ENCODE assay signal across 14 cellular contexts in genomic region chr11:66846671-66847091, GRCh38. TPM values are rescaled to one million over a fixed set of nuclear protein-coding genes. Genes with fewer than 3 reads are reported as not detected.
A peak's percentile ranks its signal among the peaks of the same experiment; 100 is the strongest.
DNase-seq lines count a peak whose midpoint lies in the region; ATAC-seq, FAIRE-seq and TF ChIP-seq lines count a peak whose summit lies in the region.
"Had no signal": no experiment of that assay in that cellular context is flagged by ENCODE, and none has a peak within 500 bp of the region (broad histone marks: within the 10 kb centered on the region; RNA-seq: fewer than 3 reads in every experiment).

No MANE protein-coding gene starts in this region.

- H3K9me3 Mint-ChIP-seq in natural killer cell: no peaks in the 10 kb centered on the region
- no peaks in the 10 kb centered on the region for H3K9me3 Mint-ChIP-seq in natural killer cell treated with Interleukin-12 subunit alpha and Interleukin-12 subunit beta and Interleukin-15 and Interleukin-18, amount 100 ng/mL, for 72 hours
- H3K9me3 Mint-ChIP-seq: H9 had no signal

- BruUV-seq in K562 (replicated peaks; lab: Mats Ljungman, UMichigan): no TSS peak

- FAIRE-seq in K562 (lab: Jason Lieb, UNC) (no peak), urothelium cell line (lab: Jason Lieb, UNC) (no peak)
- FAIRE-seq: colon had no signal

- no peaks in the 10 kb centered on the region for H3K27me3 Mint-ChIP-seq in natural killer cell (ENCODE audit: low read depth in 2 of 2)
- no peaks in the 10 kb centered on the region for H3K27me3 Mint-ChIP-seq in natural killer cell treated with Interleukin-12 subunit alpha and Interleukin-12 subunit beta and Interleukin-15 and Interleukin-18, amount 100 ng/mL, for 72 hours

- in situ Hi-C loops in K562 (cut with MboI): no loop called here

- H3K4me2 ChIP-seq in K562 (ENCODE audit: insufficient read depth, low read length): no peak overlapping the region

- no peak overlapping the region for H2AFZ ChIP-seq in K562 (ENCODE audit: low read depth, low read length)

- no peak overlapping the region for H3K27ac ChIP-seq in K562 (ENCODE audit: extremely low read depth, low read depth, low read length)
- H3K27ac ChIP-seq in right lobe of liver: no peak overlapping the region
- H3K27ac ChIP-seq: SJSA1, thoracic aorta had no signal

- no peaks in the 10 kb centered on the region for H3K9me1 ChIP-seq in K562 (ENCODE audit: control insufficient read depth, insufficient read depth, low read length)

- peaks cover 39% of the 10 kb centered on the region for H3K79me2 ChIP-seq in K562 (ENCODE audit: control insufficient read depth, insufficient read depth, low read length)

- POLR2A ChIA-PET in K562 (lab: Yijun Ruan, JAX): interaction anchor here (0.6 to 5.3 kb wide), 4 partner anchors 7 to 681 kb away, joined by 3 to 58 read pairs (median 4); no protein-coding TSS in a partner anchor

- H3K9me3 ChIP-seq in K562 (replicated peaks; ENCODE audit: control insufficient read depth, insufficient read depth, low read depth, low read length) (no peaks in the 10 kb centered on the region), right lobe of liver (no peaks in the 10 kb centered on the region)
- H3K9me3 ChIP-seq: SJSA1, thoracic aorta had no signal

- WGBS in K562 (ENCODE audit: insufficient coverage, low coverage, missing lambda C conversion rate): 100% methylated on average over 3 of the region's 4 CpGs
- 73% methylated on average over 2 of the region's 4 CpGs for WGBS in right lobe of liver (ENCODE audit: insufficient coverage, low coverage, low lambda C conversion rate, missing lambda C conversion rate)

- H3K4me1 Mint-ChIP-seq in natural killer cell: peaks cover 15 to 30% of the 10 kb centered on the region in 2 donors
- H3K4me1 Mint-ChIP-seq in natural killer cell treated with Interleukin-12 subunit alpha and Interleukin-12 subunit beta and Interleukin-15 and Interleukin-18, amount 100 ng/mL, for 72 hours (ENCODE audit: low read depth in 2 of 2): peaks cover 21% of the 10 kb centered on the region in 2 donors

- ATAC-seq in natural killer cell (no peak), K562 (no peak), right lobe of liver (no peak), GM21423 (IDR thresholded peaks at IDR 0.05; ENCODE audit: unreplicated experiment) (no peak)
- no peak for ATAC-seq in natural killer cell treated with Interleukin-12 subunit alpha and Interleukin-12 subunit beta and Interleukin-15 and Interleukin-18, amount 100 ng/mL, for 72 hours

- H3K4me3 ChIP-seq in K562 (no peak overlapping the region), right lobe of liver (no peak overlapping the region)
- H3K4me3 ChIP-seq: SJSA1, thoracic aorta had no signal

- TF ChIP-seq EP300 in K562 (IDR thresholded peaks at IDR 0.05; ENCODE audit: low read length): no peak

- H3K36me3 ChIP-seq in K562 (ENCODE audit: control insufficient read depth, insufficient read depth, low read length): peaks cover 55% of the 10 kb centered on the region; the same call in 2 of the 3 replicates
- H3K36me3 ChIP-seq in right lobe of liver: peaks cover 0 to 41% (median 19%) of the 10 kb centered on the region in 4 donors

- DNase-seq in natural killer cell (no peak), K562 (ENCODE audit: extremely low read depth in 1 of 4, low spot score in 3 of 4) (no peak), right lobe of liver (peak in 2 of 3 donors; percentile 27 to 50), urothelium cell line (ENCODE audit: low spot score) (no peak), NCI-H446 (lab: John Stamatoyannopoulos, UW) (no peak), SKM-1 (lab: John Stamatoyannopoulos, UW; ENCODE audit: unreplicated experiment) (no peak)
- no peak for DNase-seq in natural killer cell treated with Interleukin-12 subunit alpha and Interleukin-12 subunit beta and Interleukin-15 and Interleukin-18, amount 100 ng/mL, for 72 hours (ENCODE audit: low spot score)
- DNase-seq: amygdala, H9, MM.1S had no signal

- peak; percentile 34; the same call in 1 of the 2 replicates for TF ChIP-seq POLR2A in K562 (conservative IDR thresholded peaks at IDR 0.05)
- TF ChIP-seq POLR2A in right lobe of liver (IDR thresholded peaks at IDR 0.05): no peak

- H3K36me3 Mint-ChIP-seq in natural killer cell: no peaks in the 10 kb centered on the region
- H3K36me3 Mint-ChIP-seq in natural killer cell treated with Interleukin-12 subunit alpha and Interleukin-12 subunit beta and Interleukin-15 and Interleukin-18, amount 100 ng/mL, for 72 hours: no peaks in the 10 kb centered on the region

- TF ChIP-seq CTCF in natural killer cell (IDR thresholded peaks at IDR 0.05) (no peak), K562 (IDR thresholded peaks at IDR 0.05 in 2 of 3, conservative IDR thresholded peaks at IDR 0.05 in 1 of 3; ENCODE audit: insufficient read depth in 2 of 3, low read depth in 1 of 3, low read length in 3 of 3) (no peak), right lobe of liver (IDR thresholded peaks at IDR 0.05) (no peak)

- H3K4me1 ChIP-seq in K562 (replicated peaks in 1 of 2; ENCODE audit: control insufficient read depth in 2 of 2, insufficient read depth in 2 of 2, low read length in 2 of 2) (peaks cover 16 to 47% of the 10 kb centered on the region in 2 experiments), right lobe of liver (peaks cover 0 to 24% (median 3%) of the 10 kb centered on the region in 4 donors)

- H3K27ac Mint-ChIP-seq in natural killer cell: peak overlapping the region in 1 of 2 donors; percentile 29
- no peak overlapping the region for H3K27ac Mint-ChIP-seq in natural killer cell treated with Interleukin-12 subunit alpha and Interleukin-12 subunit beta and Interleukin-15 and Interleukin-18, amount 100 ng/mL, for 72 hours

- intact Hi-C loops in natural killer cell (cut with micrococcal nuclease): no loop called here
- intact Hi-C loops in K562 (cut with micrococcal nuclease): no loop called here
- intact Hi-C loops in right lobe of liver (cut with DNase I): no loop called here

- CTCF ChIA-PET in K562 (lab: Yijun Ruan, JAX; ENCODE audit: low intra/inter-chr PET ratio): no interaction called here

- H3K27me3 ChIP-seq in K562 (ENCODE audit: control insufficient read depth in 2 of 2, insufficient read depth in 2 of 2, low read length in 2 of 2): no peaks in the 10 kb centered on the region
- H3K27me3 ChIP-seq in right lobe of liver: no peaks in the 10 kb centered on the region
- H3K27me3 ChIP-seq: SJSA1 had no signal

- no peak overlapping the region for H3K9ac ChIP-seq in K562 (ENCODE audit: insufficient read depth in 1 of 2, low read depth in 2 of 2, low read length in 2 of 2)

- peak overlapping the region; percentile 9 for H3K4me3 Mint-ChIP-seq in natural killer cell
- H3K4me3 Mint-ChIP-seq in natural killer cell treated with Interleukin-12 subunit alpha and Interleukin-12 subunit beta and Interleukin-15 and Interleukin-18, amount 100 ng/mL, for 72 hours: no peak overlapping the region

- no peak for TF ChIP-seq RAD21 in K562 (CRISPR knock-in tag; conservative IDR thresholded peaks at IDR 0.05 in 1 of 2, IDR thresholded peaks at IDR 0.05 in 1 of 2)

- H4K20me1 ChIP-seq in K562 (replicated peaks; ENCODE audit: control insufficient read depth, insufficient read depth, low read length): no peaks in the 10 kb centered on the region

TF ChIP-seq in K562, 482 proteins besides CTCF, POLR2A, EP300 and RAD21 (continues in another document):
- TF ChIP-seq ZZZ3 (IDR thresholded peaks at IDR 0.05): no peak

RNA-seq across cellular contexts. Expression of gene RCE1, which starts 3.4 kb away (rescaled TPM):
- total RNA-seq in natural killer cell: 10 to 100 TPM; 41.3 to 47.0 (median 41.7) TPM
- 10 to 100 TPM; 26.8 to 37.9 TPM for total RNA-seq in natural killer cell treated with Interleukin-12 subunit alpha and Interleukin-12 subunit beta and Interleukin-15 and Interleukin-18, amount 100 ng/mL, for 72 hours
- total RNA-seq in K562 (2011; cell fraction: chromatin; rRNA removed; ENCODE audit: low replicate concordance): 20.0 and 55.8 TPM in 2 replicates
- total RNA-seq in K562 (2011; cell fraction: nucleolus; rRNA removed): 76.0 and 85.1 TPM in 2 replicates
- total RNA-seq in K562 (2011; cell fraction: nucleoplasm; rRNA removed): 47.9 and 52.4 TPM in 2 replicates
- 41.3 and 41.5 TPM in 2 replicates for total RNA-seq in K562 (2014; rRNA removed)
- total RNA-seq in K562 (2014; rRNA removed; fragmentation: Illumina TruSeq; extraction: Trizol): 8.8 and 10.6 TPM in 2 replicates
- 17.8 and 18.7 TPM in 2 replicates for total RNA-seq in K562 (2015; rRNA removed; fragmentation: Illumina TruSeq; extraction: Trizol)
- total RNA-seq in K562 (2021): 26.3 and 27.7 TPM in 2 replicates
- polyA plus RNA-seq in K562 (2011; rRNA removed): 13.9 and 25.0 TPM in 2 replicates
- 36.6 and 88.7 TPM in 2 replicates for polyA plus RNA-seq in K562 (2011; cell fraction: cytosol; rRNA removed)
- polyA plus RNA-seq in K562 (2011; cell fraction: nucleus; rRNA removed): 50.0 and 76.3 TPM in 2 replicates
- 24.5 and 28.6 TPM in 2 replicates for polyA plus RNA-seq in K562 (2012)
- 15.1 and 20.9 TPM in 2 replicates for polyA plus RNA-seq in K562 (2014; fragmentation: Illumina TruSeq; extraction: Trizol)
- 1 to 10 TPM in 1 of 2 experiments, under 1 TPM in 1; 0.75 to 3.0 TPM for polyA plus RNA-seq in K562 (2014; fragmentation: Nextera tagmentation; extraction: Ambion mirVana)
- polyA plus RNA-seq in K562 (2014; rRNA removed): 31.1 and 31.9 TPM in 2 replicates
- polyA minus RNA-seq in K562 (2011; rRNA and poly(A)+ RNA removed): 6.2 and 7.5 TPM in 2 replicates
- 16.9 and 20.8 TPM in 2 replicates for polyA minus RNA-seq in K562 (2011; cell fraction: cytosol; rRNA and poly(A)+ RNA removed)
- polyA minus RNA-seq in K562 (2011; cell fraction: nucleus; rRNA and poly(A)+ RNA removed): 22.8 and 26.4 TPM in 2 replicates
- total RNA-seq in right lobe of liver: 1 to 10 TPM; 3.1 to 7.7 (median 4.5) TPM

RNA-seq across cellular contexts. Expression of gene LRFN4, which starts 10.2 kb away (rescaled TPM):
- total RNA-seq in natural killer cell (1 to 10 TPM; 1.2 to 3.4 (median 2.0) TPM), K562 (2014; rRNA removed) (41.3 and 53.0 TPM in 2 replicates), K562 (2014; rRNA removed; fragmentation: Illumina TruSeq; extraction: Trizol) (1.1 and 1.5 TPM in 2 replicates), K562 (2015; rRNA removed; fragmentation: Illumina TruSeq; extraction: Trizol) (19.4 and 23.0 TPM in 2 replicates), K562 (2021) (59.5 and 60.1 TPM in 2 replicates), right lobe of liver (1 to 10 TPM in 3 of 6 experiments, under 1 TPM in 3; 0.48 to 4.7 (median 1.1) TPM)
- total RNA-seq in natural killer cell treated with Interleukin-12 subunit alpha and Interleukin-12 subunit beta and Interleukin-15 and Interleukin-18, amount 100 ng/mL, for 72 hours: 1 to 10 TPM; 1.4 to 7.9 TPM
- 6.4 and 27.6 TPM in 2 replicates for total RNA-seq in K562 (2011; cell fraction: chromatin; rRNA removed; ENCODE audit: low replicate concordance)
- total RNA-seq in K562 (2011; cell fraction: nucleolus; rRNA removed): 47.9 and 52.9 TPM in 2 replicates
- 13.7 and 16.8 TPM in 2 replicates for total RNA-seq in K562 (2011; cell fraction: nucleoplasm; rRNA removed)
- polyA plus RNA-seq in K562 (2011; rRNA removed) (6.7 and 11.3 TPM in 2 replicates), K562 (2014; fragmentation: Illumina TruSeq; extraction: Trizol) (1.1 and 9.0 TPM in 2 replicates), K562 (2014; fragmentation: Nextera tagmentation; extraction: Ambion mirVana) (under 1 TPM; 0.10 to 0.14 TPM), K562 (2014; rRNA removed) (31.5 and 32.3 TPM in 2 replicates)
- polyA plus RNA-seq in K562 (2011; cell fraction: cytosol; rRNA removed): 17.4 and 75.5 TPM in 2 replicates
- polyA plus RNA-seq in K562 (2011; cell fraction: nucleus; rRNA removed): 36.1 and 82.9 TPM in 2 replicates
- 18.4 and 21.2 TPM in 2 replicates for polyA plus RNA-seq in K562 (2012)
- polyA minus RNA-seq in K562 (2011; rRNA and poly(A)+ RNA removed): 1.4 and 3.4 TPM in 2 replicates
- polyA minus RNA-seq in K562 (2011; cell fraction: cytosol; rRNA and poly(A)+ RNA removed): 23.3 and 29.6 TPM in 2 replicates
- 12.9 and 13.5 TPM in 2 replicates for polyA minus RNA-seq in K562 (2011; cell fraction: nucleus; rRNA and poly(A)+ RNA removed)

Comparison
In these comparisons a context has a peak if more than half of its experiments do, and no peak if none do; other contexts are left out.
1. DNase-seq: peak in right lobe of liver (2 of 3); none in natural killer cell (single experiment), natural killer cell treated with Interleukin-12 subunit alpha and Interleukin-12 subunit beta and Interleukin-15 and Interleukin-18, amount 100 ng/mL, for 72 hours (single experiment), K562 (0 of 4), urothelium cell line (single experiment), NCI-H446 (0 of 2) and SKM-1 (single experiment).